ENCODE assay signal across 9 cellular contexts in the genomic region with DNA sequence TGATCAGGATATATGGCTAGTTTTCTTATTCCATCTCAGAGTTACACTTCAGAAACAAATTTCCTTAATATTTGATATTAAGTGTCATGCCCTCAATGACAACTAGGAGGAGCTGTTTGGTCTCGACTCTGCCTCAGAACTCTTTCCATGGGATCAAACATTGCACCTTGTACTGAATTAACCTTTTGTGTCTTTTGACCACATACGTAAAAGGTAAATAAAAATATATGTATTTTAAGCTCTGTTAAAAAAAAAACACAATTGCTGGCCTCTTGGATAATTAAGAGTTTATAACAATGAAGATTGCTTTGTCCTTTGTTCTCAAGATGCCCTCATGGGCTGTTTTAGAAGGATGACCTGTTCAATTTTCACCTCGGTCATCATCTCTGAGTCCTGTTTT. TPM values are rescaled to one million over a fixed set of nuclear protein-coding genes. Genes with fewer than 3 reads are reported as not detected.
DNase-seq lines count a peak whose midpoint lies in the region; ATAC-seq, FAIRE-seq and TF ChIP-seq lines count a peak whose summit lies in the region.
"Had no signal": no experiment of that assay in that cellular context is flagged by ENCODE, and none has a peak within 500 bp of the region (broad histone marks: within the 10 kb centered on the region; RNA-seq: fewer than 3 reads in every experiment).

No MANE protein-coding gene starts in this region.

- no peak overlapping the region for H3K27ac Mint-ChIP-seq in progenitor cell of endocrine pancreas

- H3K4me3 ChIP-seq in GM12864 (ENCODE audit: low read depth, low read length), result no peak overlapping the region
- H3K4me3 ChIP-seq in epithelial cell of proximal tubule (ENCODE audit: low read depth, low read length), result no peak overlapping the region

- H3K4me3 Mint-ChIP-seq in progenitor cell of endocrine pancreas (ENCODE audit: low read depth), result no peak overlapping the region
- H3K4me3 Mint-ChIP-seq: dendritic cell treated with granulocyte-macrophage colony-stimulating factor and Interleukin-4, amounts not matched to agents 40 ng/mL and 50 ng/mL, for 4 days had no signal

- H3K4me1 Mint-ChIP-seq in progenitor cell of endocrine pancreas (ENCODE audit: low read depth), result peaks cover 6% of the 10 kb centered on the region

- peak; percentile 88 for FAIRE-seq in A204.1 (lab: Jason Lieb, UNC)

- ATAC-seq in HG02885 (IDR thresholded peaks at IDR 0.05; ENCODE audit: poor library complexity, unreplicated experiment) (peak; percentile 73), HG03135 (IDR thresholded peaks at IDR 0.05; ENCODE audit: unreplicated experiment) (no peak)

- TF ChIP-seq CTCF in GM12864 (IDR thresholded peaks at IDR 0.05; ENCODE audit: low read depth, low read length, missing control alignments) (peak; percentile 70), epithelial cell of proximal tubule (conservative IDR thresholded peaks at IDR 0.05; ENCODE audit: low read depth, low read length) (peak; percentile 80), progenitor cell of endocrine pancreas (IDR thresholded peaks at IDR 0.05; ENCODE audit: unreplicated experiment) (peak; percentile 76)

- DNase-seq in GM12864 (ENCODE audit: low read depth), result no peak
- DNase-seq in NCI-H82 (lab: John Stamatoyannopoulos, UW), result peak; percentile 64
- DNase-seq in epithelial cell of proximal tubule (ENCODE audit: low read depth), result no peak
- no peak for DNase-seq in progenitor cell of endocrine pancreas (ENCODE audit: low spot score, unreplicated experiment)
- no peak for DNase-seq in NCI-H524 treated with DMSO at 0.1 percent for 48 hours (lab: John Stamatoyannopoulos, UW)

- H3K9me3 Mint-ChIP-seq in progenitor cell of endocrine pancreas (ENCODE audit: low read depth), result peaks cover 7% of the 10 kb centered on the region

- no peaks in the 10 kb centered on the region for H3K27me3 Mint-ChIP-seq in progenitor cell of endocrine pancreas

- peaks cover 1% of the 10 kb centered on the region for H3K36me3 Mint-ChIP-seq in progenitor cell of endocrine pancreas (ENCODE audit: insufficient read depth)

RNA-seq across cellular contexts. Expression of gene FN1, which starts 18.7 kb away (rescaled TPM):
- total RNA-seq in epithelial cell of proximal tubule, result 890 and 962 TPM in 2 replicates
- 2,640 and 2,744 TPM in 2 replicates for total RNA-seq in progenitor cell of endocrine pancreas
